10 cellular contexts compared by ENCODE assay signal in the genomic region with DNA sequence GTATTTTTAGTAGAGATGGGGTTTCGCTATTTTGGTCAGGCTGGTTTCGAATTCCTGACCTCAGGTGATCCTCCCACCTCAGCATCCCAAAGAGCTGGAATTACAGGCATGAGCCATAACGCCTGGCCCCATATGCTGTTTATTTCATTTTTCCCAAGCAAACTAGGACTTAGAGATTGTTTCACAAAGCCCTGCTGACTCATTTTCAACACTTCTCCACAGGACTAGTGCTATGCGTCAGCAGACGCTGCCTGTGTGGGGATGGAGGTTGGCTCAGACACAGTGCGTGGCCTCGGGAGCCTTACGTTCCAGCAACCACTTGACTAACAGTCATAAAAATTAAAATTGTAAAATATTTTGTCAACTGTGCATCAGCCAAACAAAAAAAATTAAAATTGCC. TPM values are rescaled to one million over a fixed set of nuclear protein-coding genes. Genes with fewer than 3 reads are reported as not detected.
DNase-seq lines count a peak whose midpoint lies in the region; ATAC-seq and TF ChIP-seq lines count a peak whose summit lies in the region.
"Had no signal": no experiment of that assay in that cellular context is flagged by ENCODE, and none has a peak within 500 bp of the region (broad histone marks: within the 10 kb centered on the region; RNA-seq: fewer than 3 reads in every experiment).

No MANE protein-coding gene starts in this region.

- TF ChIP-seq CTCF in AG10803 (conservative IDR thresholded peaks at IDR 0.05; ENCODE audit: low read length) (no peak), ovary (IDR thresholded peaks at IDR 0.05) (no peak)
- TF ChIP-seq CTCF in activated CD8-positive, alpha-beta T cell treated with anti-CD3 and anti-CD28 coated beads for 36 hours (IDR thresholded peaks at IDR 0.05), result no peak

- no peak overlapping the region for H3K4me3 Mint-ChIP-seq in stimulated activated naive B cell treated with anti-CD40 and anti-IgM and Interleukin-4, amounts not matched to agents 10 μg/mL and 1 μg/mL and 100 μg/mL, for 72 hours
- H3K4me3 Mint-ChIP-seq in activated CD8-positive, alpha-beta T cell treated with anti-CD3 and anti-CD28 coated beads for 36 hours, result no peak overlapping the region

- peaks cover 4 to 9% of the 10 kb centered on the region in 2 donors for H3K4me1 Mint-ChIP-seq in stimulated activated naive B cell treated with anti-CD40 and anti-IgM and Interleukin-4, amounts not matched to agents 10 μg/mL and 1 μg/mL and 100 μg/mL, for 72 hours
- H3K4me1 Mint-ChIP-seq in activated CD8-positive, alpha-beta T cell treated with anti-CD3 and anti-CD28 coated beads for 36 hours (ENCODE audit: low read depth), result no peaks in the 10 kb centered on the region

- ATAC-seq in HG03139 (IDR thresholded peaks at IDR 0.05; ENCODE audit: unreplicated experiment), result no peak
- no peak for ATAC-seq in stimulated activated naive B cell treated with anti-CD40 and anti-IgM and Interleukin-4, amounts not matched to agents 10 μg/mL and 1 μg/mL and 100 μg/mL, for 72 hours (replicated peaks)
- no peak for ATAC-seq in activated CD8-positive, alpha-beta T cell treated with anti-CD3 and anti-CD28 coated beads for 36 hours

- H3K4me3 ChIP-seq in AG10803 (ENCODE audit: low read length) (no peak overlapping the region; the same call in 1 of the 2 replicates), MG63 (no peak overlapping the region), ovary (no peak overlapping the region)

- H3K27ac Mint-ChIP-seq in stimulated activated naive B cell treated with anti-CD40 and anti-IgM and Interleukin-4, amounts not matched to agents 10 μg/mL and 1 μg/mL and 100 μg/mL, for 72 hours, result no peak overlapping the region
- no peak overlapping the region for H3K27ac Mint-ChIP-seq in activated CD8-positive, alpha-beta T cell treated with anti-CD3 and anti-CD28 coated beads for 36 hours

- H3K9me3 ChIP-seq in MG63 (peaks cover 26% of the 10 kb centered on the region), ovary (no peaks in the 10 kb centered on the region)

- POLR2A ChIA-PET in activated CD8-positive, alpha-beta T cell treated with anti-CD3 and anti-CD28 coated beads for 36 hours (lab: Charles Lee), result no interaction called here

- no peak for TF ChIP-seq POLR2A in ovary (IDR thresholded peaks at IDR 0.05)

- H3K27ac ChIP-seq in ovary, result no peak overlapping the region
- H3K27ac ChIP-seq: VCaP had no signal

- TF ChIP-seq EP300 in ovary (IDR thresholded peaks at IDR 0.05), result no peak

- no peaks in the 10 kb centered on the region for H3K27me3 Mint-ChIP-seq in stimulated activated naive B cell treated with anti-CD40 and anti-IgM and Interleukin-4, amounts not matched to agents 10 μg/mL and 1 μg/mL and 100 μg/mL, for 72 hours
- no peaks in the 10 kb centered on the region for H3K27me3 Mint-ChIP-seq in activated CD8-positive, alpha-beta T cell treated with anti-CD3 and anti-CD28 coated beads for 36 hours

- H3K36me3 ChIP-seq in MG63, result peaks cover 33% of the 10 kb centered on the region
- no peaks in the 10 kb centered on the region for H3K36me3 ChIP-seq in ovary

- H3K9me3 Mint-ChIP-seq in stimulated activated naive B cell treated with anti-CD40 and anti-IgM and Interleukin-4, amounts not matched to agents 10 μg/mL and 1 μg/mL and 100 μg/mL, for 72 hours, result peaks cover 11 to 16% of the 10 kb centered on the region in 2 donors
- H3K9me3 Mint-ChIP-seq in activated CD8-positive, alpha-beta T cell treated with anti-CD3 and anti-CD28 coated beads for 36 hours, result peaks cover 9% of the 10 kb centered on the region

- peaks cover 14% of the 10 kb centered on the region for H3K4me1 ChIP-seq in ovary (ENCODE audit: insufficient read depth)

- CTCF ChIA-PET in activated CD8-positive, alpha-beta T cell treated with anti-CD3 and anti-CD28 coated beads for 36 hours (lab: Charles Lee), result interaction anchor here (1.0 to 2.1 kb wide), 2 partner anchors 11 to 29 kb away, joined by 3 to 7 read pairs; no protein-coding TSS in a partner anchor

- 15 to 22% (median 21%) methylated on average over 8 of the region's 8 CpGs for WGBS in ovary, 3 donors

- H3K27me3 ChIP-seq in MG63, result no peaks in the 10 kb centered on the region
- no peaks in the 10 kb centered on the region for H3K27me3 ChIP-seq in ovary

- intact Hi-C loops in ovary (cut with DNase I), result no loop called here
- intact Hi-C loops in activated CD8-positive, alpha-beta T cell treated with anti-CD3 and anti-CD28 coated beads for 36 hours (cut with micrococcal nuclease), result no loop called here

- peaks cover 20 to 36% of the 10 kb centered on the region in 2 donors for H3K36me3 Mint-ChIP-seq in stimulated activated naive B cell treated with anti-CD40 and anti-IgM and Interleukin-4, amounts not matched to agents 10 μg/mL and 1 μg/mL and 100 μg/mL, for 72 hours
- H3K36me3 Mint-ChIP-seq in activated CD8-positive, alpha-beta T cell treated with anti-CD3 and anti-CD28 coated beads for 36 hours (ENCODE audit: low read depth), result peaks cover 15% of the 10 kb centered on the region

- DNase-seq in AG10803 (ENCODE audit: low read depth) (peak; percentile 94), MG63 (peak; percentile 91), fibroblast of gingiva (ENCODE audit: low read depth) (peak; percentile 91), ovary (peak; percentile 55 to 76 (median 64)), NK-92 (lab: John Stamatoyannopoulos, UW; ENCODE audit: unreplicated experiment) (no peak)
- no peak for DNase-seq in stimulated activated naive B cell treated with anti-CD40 and anti-IgM and Interleukin-4, amounts not matched to agents 10 μg/mL and 1 μg/mL and 100 μg/mL, for 72 hours
- no peak for DNase-seq in activated CD8-positive, alpha-beta T cell treated with anti-CD3 and anti-CD28 coated beads for 36 hours
- DNase-seq: NCI-H510A had no signal

RNA-seq across cellular contexts. Expression of gene PKNOX1, which starts 22.7 kb away (rescaled TPM):
- total RNA-seq in MG63 (2014; rRNA removed; shearing (Covaris generic); ENCODE audit: low replicate concordance), result 29.6 and 35.9 TPM in 2 replicates
- 10 to 100 TPM in 6 of 7 donors, 1 to 10 TPM in 1; 7.0 to 50.9 (median 31.0) TPM for total RNA-seq in ovary
- polyA plus RNA-seq in ovary, result 10 to 100 TPM; 11.0 to 22.8 TPM
- 10 to 100 TPM; 12.6 to 14.1 TPM for total RNA-seq in activated CD8-positive, alpha-beta T cell treated with anti-CD3 and anti-CD28 coated beads for 36 hours

Comparison
In these comparisons a context has a peak if more than half of its experiments do, and no peak if none do; other contexts are left out.
1. DNase-seq: peak in AG10803 (single experiment), MG63 (single experiment), fibroblast of gingiva (single experiment) and ovary (5 of 5); none in NK-92 (single experiment), stimulated activated naive B cell treated with anti-CD40 and anti-IgM and Interleukin-4, amounts not matched to agents 10 μg/mL and 1 μg/mL and 100 μg/mL, for 72 hours (single experiment) and activated CD8-positive, alpha-beta T cell treated with anti-CD3 and anti-CD28 coated beads for 36 hours (single experiment).